12 cellular contexts compared by ENCODE assay signal in genomic region chr15:41564286-41564959, GRCh38. TPM values are rescaled to one million over a fixed set of nuclear protein-coding genes. Genes with fewer than 3 reads are reported as not detected.
DNase-seq lines count a peak whose midpoint lies in the region; ATAC-seq, FAIRE-seq and TF ChIP-seq lines count a peak whose summit lies in the region.
"Had no signal": no experiment of that assay in that cellular context is flagged by ENCODE, and none has a peak within 500 bp of the region (broad histone marks: within the 10 kb centered on the region; RNA-seq: fewer than 3 reads in every experiment).

No MANE protein-coding gene starts in this region.

- H3K9me3 Mint-ChIP-seq in type B pancreatic cell: no peaks in the 10 kb centered on the region
- H3K9me3 Mint-ChIP-seq: dendritic cell treated with granulocyte-macrophage colony-stimulating factor and Interleukin-4, amounts not matched to agents 40 ng/mL and 50 ng/mL, for 4 days had no signal

- WGBS in small intestine, 3 donors: 56 to 67% (median 60%) methylated on average over 6 to 7 of the region's 7 CpGs

- peak overlapping the region; percentile 36 for H3K4me3 Mint-ChIP-seq in type B pancreatic cell
- H3K4me3 Mint-ChIP-seq: dendritic cell treated with granulocyte-macrophage colony-stimulating factor and Interleukin-4, amounts not matched to agents 40 ng/mL and 50 ng/mL, for 4 days had no signal

- H3K27ac ChIP-seq in layer of hippocampus (ENCODE audit: low read depth, low read length) (peak overlapping the region; percentile 92), small intestine (ENCODE audit: low read depth in 1 of 2, low read length in 1 of 2) (no peak overlapping the region)

- H3K36me3 ChIP-seq in small intestine (ENCODE audit: control insufficient read depth in 2 of 2, insufficient read depth in 2 of 2, low read length in 2 of 2): no peaks in the 10 kb centered on the region

- no peaks in the 10 kb centered on the region for H3K4me1 ChIP-seq in small intestine (ENCODE audit: control insufficient read depth in 2 of 2, insufficient read depth in 1 of 2, low read depth in 1 of 2, low read length in 1 of 2)

- no peak for TF ChIP-seq CTCF in type B pancreatic cell (conservative IDR thresholded peaks at IDR 0.05)

- H3K27me3 ChIP-seq in layer of hippocampus (ENCODE audit: control insufficient read depth, insufficient read depth, low read length): no peaks in the 10 kb centered on the region
- no peaks in the 10 kb centered on the region for H3K27me3 ChIP-seq in small intestine (ENCODE audit: control insufficient read depth in 2 of 2, insufficient read depth in 2 of 2, low read length in 2 of 2)

- H3K4me3 ChIP-seq in small intestine (ENCODE audit: low read depth in 1 of 2, low read length in 2 of 2): no peak overlapping the region

- peak overlapping the region; percentile 60 for H3K27ac Mint-ChIP-seq in type B pancreatic cell
- H3K27ac Mint-ChIP-seq: dendritic cell treated with granulocyte-macrophage colony-stimulating factor and Interleukin-4, amounts not matched to agents 40 ng/mL and 50 ng/mL, for 4 days had no signal

- no peaks in the 10 kb centered on the region for H3K9me3 ChIP-seq in small intestine (ENCODE audit: control insufficient read depth, low read depth)

- FAIRE-seq in small intestine (lab: Jason Lieb, UNC): no peak
- FAIRE-seq: G401.6 had no signal

- DNase-seq in NCI-H2171 treated with DMSO at 0.1 percent for 48 hours (lab: John Stamatoyannopoulos, UW) (peak; percentile 16), NCI-H2171 (lab: John Stamatoyannopoulos, UW) (no peak), astrocyte of the hippocampus (ENCODE audit: low read depth, low spot score) (peak; percentile 39), type B pancreatic cell (ENCODE audit: extremely low spot score, unreplicated experiment) (no peak), NCI-H524 treated with DMSO at 0.1 percent for 48 hours (lab: John Stamatoyannopoulos, UW) (no peak), small intestine (no peak)
- DNase-seq: NCI-H2081 treated with DMSO at 0.1 percent for 48 hours; stimulated activated CD4-positive, alpha-beta T cell treated with anti-CD3 and anti-CD28 coated beads, Interleukin-2, amount 100 ng/mL, for 24 hours had no signal

- peaks cover 70% of the 10 kb centered on the region for H3K4me1 Mint-ChIP-seq in type B pancreatic cell (ENCODE audit: unreplicated experiment)

- H3K27me3 Mint-ChIP-seq in type B pancreatic cell: no peaks in the 10 kb centered on the region

- H3K36me3 Mint-ChIP-seq in type B pancreatic cell: no peaks in the 10 kb centered on the region

- ATAC-seq in GM21528 (IDR thresholded peaks at IDR 0.05; ENCODE audit: low FRiP score, unreplicated experiment): no peak

RNA-seq across cellular contexts. Expression of gene TYRO3, which starts 5.4 kb away (rescaled TPM):
- 43.0 and 44.1 TPM in 2 replicates for total RNA-seq in type B pancreatic cell (ENCODE audit: low replicate concordance)
- 1 to 10 TPM; 2.7 to 9.6 (median 3.5) TPM for polyA plus RNA-seq in small intestine

RNA-seq across cellular contexts. Expression of gene RPAP1, which starts 20.4 kb away (rescaled TPM):
- total RNA-seq in type B pancreatic cell (ENCODE audit: low replicate concordance): 54.4 and 68.3 TPM in 2 replicates
- 10 to 100 TPM in 1 of 3 donors, 1 to 10 TPM in 2; 6.2 to 13.9 (median 6.5) TPM for polyA plus RNA-seq in small intestine

RNA-seq across cellular contexts. Expression of gene LTK, which starts 50.8 kb away (rescaled TPM):
- 0.51 and 0.55 TPM in 2 replicates for total RNA-seq in type B pancreatic cell (ENCODE audit: low replicate concordance)
- 10 to 100 TPM; 17.4 to 68.4 (median 48.4) TPM for polyA plus RNA-seq in small intestine

Comparison
In these comparisons a context has a peak if more than half of its experiments do, and no peak if none do; other contexts are left out.
1. DNase-seq: peak in NCI-H2171 treated with DMSO at 0.1 percent for 48 hours (single experiment) and astrocyte of the hippocampus (single experiment); none in NCI-H2171 (single experiment), type B pancreatic cell (single experiment), NCI-H524 treated with DMSO at 0.1 percent for 48 hours (single experiment) and small intestine (single experiment).